ENCODE assay signal across 8 cellular contexts in the genomic region with DNA sequence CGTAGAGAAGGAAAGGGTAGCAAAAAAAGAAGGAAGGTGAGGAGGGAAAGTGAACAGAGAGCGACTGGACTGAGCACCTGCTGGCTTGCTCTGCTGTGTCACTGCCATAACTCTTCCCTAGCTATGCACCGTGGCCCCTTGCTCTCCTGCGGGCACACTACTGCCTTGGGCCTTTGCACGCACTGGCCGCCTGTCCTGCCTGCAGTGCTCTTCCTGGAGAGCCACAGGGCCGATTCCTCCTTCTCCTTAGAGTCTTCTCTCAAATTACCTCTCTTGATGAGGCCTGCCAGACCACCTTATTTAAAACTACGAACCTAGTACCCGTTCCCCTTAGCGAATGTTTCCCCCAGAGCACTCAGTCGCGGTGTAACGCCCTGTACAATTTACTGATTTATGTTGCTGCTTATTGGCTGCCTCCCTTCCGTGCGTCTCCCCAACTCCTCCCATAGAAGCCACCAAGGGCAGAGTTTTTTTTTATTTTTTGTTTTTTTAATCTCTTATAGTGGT.
DNase-seq lines count a peak whose midpoint lies in the region; ATAC-seq and TF ChIP-seq lines count a peak whose summit lies in the region.

No MANE protein-coding gene starts in this region.

- H3K79me2 ChIP-seq in OCI-LY7 (ENCODE audit: insufficient read depth, low read depth, low read length), result peaks cover 34% of the 10 kb centered on the region

- H3K27me3 ChIP-seq in SJCRH30, result no peaks in the 10 kb centered on the region

- peak; percentile 2 for ATAC-seq in mucosa of descending colon

- H2AFZ ChIP-seq in OCI-LY7 (ENCODE audit: low read length), result peak overlapping the region; percentile 13; the same call in 1 of the 2 replicates

- peak; percentile 43 for DNase-seq in GM12865 (ENCODE audit: low read depth)
- peak; percentile 54 for DNase-seq in OCI-LY7 (ENCODE audit: low spot score)
- no peak for DNase-seq in astrocyte of the spinal cord (ENCODE audit: low read depth, low spot score)
- DNase-seq in mucosa of descending colon, result no peak
- no peak for DNase-seq in HEK293T (ENCODE audit: extremely low spot score)
- DNase-seq in GDM1 (lab: John Stamatoyannopoulos, UW), result no peak
- no peak for DNase-seq in NCI-H524 (lab: John Stamatoyannopoulos, UW)
- DNase-seq in SJCRH30, result no peak

- POLR2A ChIA-PET in OCI-LY7 (lab: Charles Lee), result interaction anchor here (1.0 kb wide), 1 partner anchor 9 kb away, joined by 3 read pairs; no protein-coding TSS in a partner anchor
- POLR2A ChIA-PET in HEK293T (lab: Yijun Ruan, JAX), result no interaction called here

- H3K4me1 ChIP-seq in OCI-LY7 (ENCODE audit: insufficient read depth, low read length, poor library complexity, severe bottlenecking), result peaks cover 81% of the 10 kb centered on the region
- peaks cover 15% of the 10 kb centered on the region for H3K4me1 ChIP-seq in mucosa of descending colon (ENCODE audit: low read depth)
- H3K4me1 ChIP-seq in SJCRH30, result peaks cover 20% of the 10 kb centered on the region

- CTCF ChIA-PET in OCI-LY7 (lab: Charles Lee; ENCODE audit: unreplicated experiment) (no interaction called here), HEK293T (lab: Yijun Ruan, JAX) (no interaction called here)

- H3K9me3 ChIP-seq in OCI-LY7 (ENCODE audit: low read length) (no peaks in the 10 kb centered on the region), mucosa of descending colon (no peaks in the 10 kb centered on the region), SJCRH30 (replicated peaks) (no peaks in the 10 kb centered on the region)

- TF ChIP-seq CTCF in GM12865 (IDR thresholded peaks at IDR 0.05; ENCODE audit: insufficient read depth, low read depth, low read length, missing control alignments) (no peak), OCI-LY7 (conservative IDR thresholded peaks at IDR 0.05; ENCODE audit: low read length) (no peak), astrocyte of the spinal cord (IDR thresholded peaks at IDR 0.05; ENCODE audit: low read depth, low read length) (no peak), mucosa of descending colon (IDR thresholded peaks at IDR 0.05) (no peak)

- in situ Hi-C loops in astrocyte of the spinal cord (cut with HindIII; ENCODE audit: low sequenced_read_pairs), result no loop called here

- peak overlapping the region; percentile 90 for H3K27ac ChIP-seq in OCI-LY7 (ENCODE audit: low read depth, low read length, poor library complexity, severe bottlenecking)
- no peak overlapping the region for H3K27ac ChIP-seq in SJCRH30

- peak overlapping the region; percentile 87 for H3K4me2 ChIP-seq in OCI-LY7 (ENCODE audit: low read length)

- intact Hi-C loops in OCI-LY7 (cut with micrococcal nuclease; ENCODE audit: unreplicated experiment) (no loop called here), mucosa of descending colon (cut with DNase I, micrococcal nuclease) (no loop called here)

- peak overlapping the region; percentile 53 for H3K4me3 ChIP-seq in GM12865 (ENCODE audit: low read depth, low read length)
- peak overlapping the region; percentile 59 for H3K4me3 ChIP-seq in OCI-LY7 (ENCODE audit: low read depth, low read length, poor library complexity, severe bottlenecking)
- peak overlapping the region; percentile 19 for H3K4me3 ChIP-seq in astrocyte of the spinal cord (ENCODE audit: low read depth, low read length)
- H3K4me3 ChIP-seq in mucosa of descending colon, result peak overlapping the region; percentile 14
- H3K4me3 ChIP-seq in SJCRH30, result no peak overlapping the region

- no peaks in the 10 kb centered on the region for H4K20me1 ChIP-seq in OCI-LY7 (ENCODE audit: insufficient read depth, low read length)

- BruUV-seq in OCI-LY7 (replicated peaks; lab: Mats Ljungman, UMichigan), result TSS peak; percentile 77

- no peaks in the 10 kb centered on the region for H3K9me2 ChIP-seq in OCI-LY7 (ENCODE audit: insufficient read depth, low read length)

- peaks cover 6% of the 10 kb centered on the region; the same call in 1 of the 2 replicates for H3K36me3 ChIP-seq in OCI-LY7 (ENCODE audit: insufficient read depth, low read length)
- no peaks in the 10 kb centered on the region for H3K36me3 ChIP-seq in mucosa of descending colon (ENCODE audit: low read depth)
- H3K36me3 ChIP-seq in SJCRH30, result no peaks in the 10 kb centered on the region

TF ChIP-seq in HEK293T, 16 proteins besides CTCF, POLR2A, EP300 and RAD21:
- TF ChIP-seq FOXA1 (IDR thresholded peaks at IDR 0.05), result no peak
- no peak for TF ChIP-seq CTBP1 (IDR thresholded peaks at IDR 0.05; ENCODE audit: borderline replicate concordance)
- no peak for TF ChIP-seq FOXM1 (IDR thresholded peaks at IDR 0.05; ENCODE audit: borderline replicate concordance)
- TF ChIP-seq SP1 (IDR thresholded peaks at IDR 0.05), result no peak
- TF ChIP-seq FOXK2 (IDR thresholded peaks at IDR 0.05), result no peak
- no peak for TF ChIP-seq NFRKB (IDR thresholded peaks at IDR 0.05)
- TF ChIP-seq ARNT (IDR thresholded peaks at IDR 0.05), result no peak
- TF ChIP-seq L3MBTL2 (conservative IDR thresholded peaks at IDR 0.05), result no peak
- no peak for TF ChIP-seq LEF1 (IDR thresholded peaks at IDR 0.05; ENCODE audit: borderline replicate concordance)
- no peak for TF ChIP-seq TARDBP (IDR thresholded peaks at IDR 0.05)
- TF ChIP-seq HDGF (IDR thresholded peaks at IDR 0.05; ENCODE audit: borderline replicate concordance), result no peak
- no peak for TF ChIP-seq ZNF384 (IDR thresholded peaks at IDR 0.05)
- TF ChIP-seq, protein P1, sequence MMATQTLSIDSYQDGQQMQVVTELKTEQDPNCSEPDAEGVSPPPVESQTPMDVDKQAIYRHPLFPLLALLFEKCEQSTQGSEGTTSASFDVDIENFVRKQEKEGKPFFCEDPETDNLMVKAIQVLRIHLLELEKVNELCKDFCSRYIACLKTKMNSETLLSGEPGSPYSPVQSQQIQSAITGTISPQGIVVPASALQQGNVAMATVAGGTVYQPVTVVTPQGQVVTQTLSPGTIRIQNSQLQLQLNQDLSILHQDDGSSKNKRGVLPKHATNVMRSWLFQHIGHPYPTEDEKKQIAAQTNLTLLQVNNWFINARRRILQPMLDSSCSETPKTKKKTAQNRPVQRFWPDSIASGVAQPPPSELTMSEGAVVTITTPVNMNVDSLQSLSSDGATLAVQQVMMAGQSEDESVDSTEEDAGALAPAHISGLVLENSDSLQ (IDR thresholded peaks at IDR 0.05), result no peak
- no peak for TF ChIP-seq SUZ12 (IDR thresholded peaks at IDR 0.05)
- no peak for TF ChIP-seq ELF4 (IDR thresholded peaks at IDR 0.05)

Comparison
In these comparisons a context has a peak if more than half of its experiments do, and no peak if none do; other contexts are left out.
1. DNase-seq: peak in GM12865 (single experiment) and OCI-LY7 (single experiment); none in astrocyte of the spinal cord (single experiment), mucosa of descending colon (0 of 3), HEK293T (single experiment), GDM1 (single experiment), NCI-H524 (0 of 2) and SJCRH30 (0 of 2).